Comparison of ENCODE assay signal across 17 cellular contexts in genomic region chr4:5409980-5410618, GRCh38.
DNase-seq lines count a peak whose midpoint lies in the region; ATAC-seq, FAIRE-seq and TF ChIP-seq lines count a peak whose summit lies in the region.
"Had no signal": no experiment of that assay in that cellular context is flagged by ENCODE, and none has a peak within 500 bp of the region (broad histone marks: within the 10 kb centered on the region; RNA-seq: fewer than 3 reads in every experiment).

No MANE protein-coding gene starts in this region.

- peaks cover 5% of the 10 kb centered on the region for H3K9me3 ChIP-seq in A673 (ENCODE audit: low read depth, low read length, poor library complexity, severe bottlenecking)
- H3K9me3 ChIP-seq in HepG2 (ENCODE audit: low read length) = no peaks in the 10 kb centered on the region; the same call in 1 of the 2 replicates

- no peaks in the 10 kb centered on the region for H4K20me1 ChIP-seq in HepG2 (ENCODE audit: insufficient read depth, low read length)

- TF ChIP-seq CTCF in A673 (conservative IDR thresholded peaks at IDR 0.05; ENCODE audit: low read depth, low read length) (peak; percentile 30; the same call in 1 of the 2 replicates), VCaP (conservative IDR thresholded peaks at IDR 0.05) (peak; percentile 32; the same call in 1 of the 2 replicates), HepG2 (CRISPR knock-in tag; IDR thresholded peaks at IDR 0.05) (no peak)

- POLR2A ChIA-PET in A673 (lab: Charles Lee; ENCODE audit: low non-redundant PET) = no interaction called here
- POLR2A ChIA-PET in HepG2 (lab: Yijun Ruan, JAX) = no interaction called here

- 3% methylated on average over 6 of the region's 6 CpGs for WGBS in HepG2 (ENCODE audit: low lambda C conversion rate)

- H3K4me3 ChIP-seq in A673 (ENCODE audit: low read depth, low read length, poor library complexity, severe bottlenecking) = no peak overlapping the region
- no peak overlapping the region for H3K4me3 ChIP-seq in H7 (ENCODE audit: insufficient read depth, low read depth, low read length)
- no peak overlapping the region for H3K4me3 ChIP-seq in HepG2 (replicated peaks in 1 of 3; ENCODE audit: insufficient read depth in 1 of 3, low read depth in 2 of 3, low read length in 3 of 3)
- H3K4me3 ChIP-seq: esophagus muscularis mucosa, heart right ventricle had no signal

- 0 out of 2 replicates have a peak overlapping the region, but pooled peaks have one; percentile 37 for H3K4me2 ChIP-seq in HepG2 (ENCODE audit: low read depth, low read length)

- in situ Hi-C loops in HepG2 (cut with HindIII; ENCODE audit: extremely low pct_ligation_motif_present, low pct_unique_long_range_greater_than_20kb) = no loop called here

- no peaks in the 10 kb centered on the region for H3K4me1 ChIP-seq in A673 (ENCODE audit: insufficient read depth, low read length, poor library complexity, severe bottlenecking)
- H3K4me1 ChIP-seq in HepG2 (ENCODE audit: insufficient read depth, low read length) = no peaks in the 10 kb centered on the region
- H3K4me1 ChIP-seq: esophagus muscularis mucosa, heart right ventricle had no signal

- intact Hi-C loops in A673 (cut with micrococcal nuclease; ENCODE audit: unreplicated experiment) = no loop called here
- intact Hi-C loops in HepG2 (cut with micrococcal nuclease; ENCODE audit: unreplicated experiment) = no loop called here

- H3K79me2 ChIP-seq in HepG2 (ENCODE audit: insufficient read depth, low read length) = no peaks in the 10 kb centered on the region

- CTCF ChIA-PET in A673 (lab: Charles Lee) = no interaction called here
- CTCF ChIA-PET in HepG2 (lab: Yijun Ruan, JAX; ENCODE audit: low intra/inter-chr PET ratio, low total read pairs) = interaction anchor here (1.0 to 1.1 kb wide), 2 partner anchors 380 to 403 kb away, joined by 3 read pairs; no protein-coding TSS in a partner anchor

- H3K36me3 ChIP-seq in A673 (ENCODE audit: insufficient read depth, low read length, poor library complexity, severe bottlenecking) = no peaks in the 10 kb centered on the region
- H3K36me3 ChIP-seq in H7 (replicated peaks; ENCODE audit: control insufficient read depth, insufficient read depth, low read length) = no peaks in the 10 kb centered on the region
- no peaks in the 10 kb centered on the region for H3K36me3 ChIP-seq in HepG2 (replicated peaks in 1 of 2; ENCODE audit: control insufficient read depth in 1 of 2, insufficient read depth in 2 of 2, low read length in 2 of 2)
- H3K36me3 ChIP-seq: esophagus muscularis mucosa, heart right ventricle had no signal

- H2AFZ ChIP-seq in HepG2 (ENCODE audit: low read length) = no peak overlapping the region

- no peak overlapping the region for H3K9ac ChIP-seq in HepG2 (ENCODE audit: insufficient read depth, low read depth, low read length)

- TF ChIP-seq EP300 in HepG2 (IDR thresholded peaks at IDR 0.05; ENCODE audit: low read depth in 2 of 2, low read length in 2 of 2) (no peak), HepG2 (CRISPR knock-in tag; IDR thresholded peaks at IDR 0.05; ENCODE audit: borderline replicate concordance) (no peak)

- no peak for FAIRE-seq in HepG2 (lab: Jason Lieb, UNC)
- FAIRE-seq in RCC 7860 (lab: Jason Lieb, UNC) = no peak
- FAIRE-seq: HTR-8/SVneo had no signal

- no peak overlapping the region for H3K27ac ChIP-seq in A673 (ENCODE audit: low read depth, low read length, poor library complexity, severe bottlenecking)
- H3K27ac ChIP-seq in VCaP = no peak overlapping the region
- H3K27ac ChIP-seq in HepG2 (ENCODE audit: extremely low read length, insufficient read depth, low read length) = no peak overlapping the region
- H3K27ac ChIP-seq: esophagus muscularis mucosa, heart right ventricle had no signal

- no peak for DNase-seq in A673 (ENCODE audit: low spot score)
- peak; percentile 46 for DNase-seq in H7
- DNase-seq in HepG2 (ENCODE audit: low spot score) = peak; percentile 9
- DNase-seq in RCC 7860 (ENCODE audit: low spot score) = no peak
- DNase-seq in mucosa of gallbladder (ENCODE audit: low spot score) = no peak
- DNase-seq in foreskin melanocyte = no peak
- no peak for DNase-seq in SKM-1 treated with dmso at 0.1 percent for 144 hours (lab: John Stamatoyannopoulos, UW; ENCODE audit: unreplicated experiment)
- DNase-seq: activated naive CD4-positive, alpha-beta T cell treated with anti-CD3 and anti-CD28 coated beads, Interleukin-2, amount 10 ng/mL, durations not matched to agents 7 days and 5 days; activated T-cell treated with anti-CD3 and anti-CD28 coated beads for 4 hours; heart right ventricle; kidney glomerular epithelial cell; NCI-H2029; NCI-H524 treated with DMSO at 0.1 percent for 48 hours; stimulated activated naive CD4-positive, alpha-beta T cell treated with Interleukin-2 at 50 U/mL for 16 hours had no signal

- no peak for TF ChIP-seq RAD21 in HepG2 (CRISPR knock-in tag; IDR thresholded peaks at IDR 0.05)

- H3K27me3 ChIP-seq in A673 (replicated peaks; ENCODE audit: insufficient read depth, low read depth, low read length, poor library complexity) (no peaks in the 10 kb centered on the region), H7 (ENCODE audit: control insufficient read depth, insufficient read depth, low read length) (no peaks in the 10 kb centered on the region), HepG2 (ENCODE audit: control insufficient read depth in 1 of 2, insufficient read depth in 2 of 2, low read length in 2 of 2) (no peaks in the 10 kb centered on the region; a peak in 1 of 5 replicates)
- H3K27me3 ChIP-seq: esophagus muscularis mucosa had no signal

- peak; percentile 91 for ATAC-seq in HepG2
- ATAC-seq: heart right ventricle had no signal

- TF ChIP-seq POLR2A in HepG2 (IDR thresholded peaks at IDR 0.05; ENCODE audit: insufficient read depth in 1 of 2, low read depth in 2 of 2, low read length in 2 of 2) = no peak

- no TSS peak for BruUV-seq in A673 (replicated peaks; lab: Mats Ljungman, UMichigan)
- no TSS peak for BruUV-seq in HepG2 (replicated peaks; lab: Mats Ljungman, UMichigan)

TF ChIP-seq in HepG2, 621 proteins besides CTCF, POLR2A, EP300 and RAD21 (continues in another document):
- TF ChIP-seq BRD4 (CRISPR knock-in tag; IDR thresholded peaks at IDR 0.05) (no peak), SMC3 (IDR thresholded peaks at IDR 0.05; ENCODE audit: low read length) (peak; percentile 32; the same call in 1 of the 2 replicates), TRIM22 (IDR thresholded peaks at IDR 0.05) (no peak), AGO2 (optimal IDR thresholded peaks at IDR 0.05; ENCODE audit: low read depth, low read length) (no peak), UBTF (CRISPR knock-in tag; IDR thresholded peaks at IDR 0.05) (peak; percentile 37; the same call in 1 of the 2 replicates), STAG1 (CRISPR knock-in tag; IDR thresholded peaks at IDR 0.05) (peak; percentile 10; the same call in 1 of the 2 replicates), ARID3A (IDR thresholded peaks at IDR 0.05; ENCODE audit: low read depth, low read length) (0 out of 2 replicates have a peak, but pooled peaks have one; percentile 17), XRCC5 (optimal IDR thresholded peaks at IDR 0.05; ENCODE audit: low read length) (peak; percentile 26)

Comparison
In these comparisons a context has a peak if more than half of its experiments do, and no peak if none do; other contexts are left out.
1. DNase-seq: peak in H7 (single experiment) and HepG2 (single experiment); none in A673 (single experiment), RCC 7860 (single experiment), mucosa of gallbladder (single experiment), foreskin melanocyte (single experiment) and SKM-1 treated with dmso at 0.1 percent for 144 hours (single experiment).